In the genomic region with DNA sequence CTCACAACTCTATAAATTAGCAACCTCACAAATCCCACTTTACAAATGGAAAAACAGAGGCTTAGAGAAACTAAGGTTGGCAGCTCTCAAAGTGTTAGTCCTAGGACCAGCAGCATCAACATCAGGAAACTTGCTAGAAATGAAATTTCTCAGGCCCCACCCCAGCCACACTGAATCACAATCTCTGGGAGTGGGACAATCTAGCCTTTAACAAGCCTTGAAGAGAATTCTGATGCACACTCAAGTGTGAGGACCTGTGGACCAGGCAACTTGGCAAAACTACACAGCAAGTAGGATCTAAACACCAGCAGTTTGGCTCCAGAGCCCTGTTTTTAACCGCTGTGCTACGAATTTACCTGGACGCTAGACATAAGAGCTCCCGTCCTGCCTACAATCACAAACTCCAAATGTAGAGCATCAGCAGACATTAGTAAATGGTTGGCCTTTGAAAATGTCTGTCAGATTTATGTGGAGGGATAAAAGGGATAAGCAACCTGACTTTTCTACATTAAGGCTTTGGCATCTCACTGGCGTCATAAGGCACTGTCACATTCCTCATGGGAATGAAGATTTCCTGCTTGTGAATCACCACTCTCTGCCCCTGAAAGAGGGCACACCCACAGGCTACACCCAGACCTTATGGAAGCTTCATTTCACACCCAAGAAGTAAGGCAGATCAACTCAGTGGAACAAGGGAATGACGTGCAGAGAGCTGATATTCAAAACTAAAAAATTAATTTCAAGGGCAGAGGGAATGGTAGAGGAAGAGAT, we compare ENCODE assay signal across 16 cellular contexts. TPM values are rescaled to one million over a fixed set of nuclear protein-coding genes. Genes with fewer than 3 reads are reported as not detected.
DNase-seq lines count a peak whose midpoint lies in the region; ATAC-seq, FAIRE-seq and TF ChIP-seq lines count a peak whose summit lies in the region.
"Had no signal": no experiment of that assay in that cellular context is flagged by ENCODE, and none has a peak within 500 bp of the region (broad histone marks: within the 10 kb centered on the region; RNA-seq: fewer than 3 reads in every experiment).

No MANE protein-coding gene starts in this region.

- no peak for TF ChIP-seq CTCF in AG10803 (conservative IDR thresholded peaks at IDR 0.05; ENCODE audit: low read length)
- no peak for TF ChIP-seq CTCF in PC-9 (conservative IDR thresholded peaks at IDR 0.05)
- no peak for TF ChIP-seq CTCF in H1 (IDR thresholded peaks at IDR 0.05; ENCODE audit: control extremely low read depth in 1 of 3, insufficient read depth in 1 of 3, low read depth in 1 of 3, low read length in 3 of 3)
- TF ChIP-seq CTCF in nephron (IDR thresholded peaks at IDR 0.05; ENCODE audit: unreplicated experiment in 3 of 3), result no peak

- no peaks in the 10 kb centered on the region for H3K36me3 Mint-ChIP-seq in nephron (ENCODE audit: low read depth)

- no peaks in the 10 kb centered on the region for H3K9me3 Mint-ChIP-seq in nephron

- no peak overlapping the region for H2BK12ac ChIP-seq in H1 (ENCODE audit: low read depth, low read length)

- H3K27ac ChIP-seq in PC-9 (no peak overlapping the region), H1 (ENCODE audit: low read depth, low read length) (no peak overlapping the region)
- H3K27ac ChIP-seq: C4-2B, SJCRH30 had no signal

- H3K79me1 ChIP-seq in H1 (ENCODE audit: low read depth, low read length), result no peaks in the 10 kb centered on the region

- H3K79me2 ChIP-seq in PC-9 (ENCODE audit: low read depth), result no peaks in the 10 kb centered on the region
- H3K79me2 ChIP-seq in H1 (ENCODE audit: control insufficient read depth in 1 of 2, insufficient read depth in 2 of 2, low read length in 2 of 2), result no peaks in the 10 kb centered on the region

- H4K5ac ChIP-seq in H1 (ENCODE audit: insufficient read length, low read depth, low read length), result no peak overlapping the region

- no peaks in the 10 kb centered on the region for H3K23me2 ChIP-seq in H1 (ENCODE audit: low read depth, low read length)

- H3K9ac ChIP-seq in H1 (replicated peaks in 1 of 4; ENCODE audit: extremely low read depth in 1 of 4, low read depth in 3 of 4, low read length in 3 of 4), result no peak overlapping the region

- H3K4me1 Mint-ChIP-seq in nephron, result peaks cover 72% of the 10 kb centered on the region

- no peaks in the 10 kb centered on the region for H3K36me3 ChIP-seq in PC-9 (ENCODE audit: low read depth)
- H3K36me3 ChIP-seq in H1 (ENCODE audit: control insufficient read depth in 2 of 4, insufficient read depth in 4 of 4, low read length in 3 of 4), result no peaks in the 10 kb centered on the region
- H3K36me3 ChIP-seq: SJCRH30, spleen had no signal

- no peaks in the 10 kb centered on the region for H3K27me3 ChIP-seq in PC-9 (ENCODE audit: insufficient read depth, low read depth)
- H3K27me3 ChIP-seq in H1 (replicated peaks in 1 of 4; ENCODE audit: control insufficient read depth in 3 of 4, extremely low read depth in 1 of 4, insufficient read depth in 3 of 4, low read length in 3 of 4), result no peaks in the 10 kb centered on the region; a peak in 1 of 7 replicates
- H3K27me3 ChIP-seq: SJCRH30 had no signal

- CTCF ChIA-PET in PC-9 (lab: Charles Lee), result no interaction called here
- CTCF ChIA-PET in H1 (lab: Charles Lee; ENCODE audit: partially characterized antibody), result interaction anchor here (0.6 to 2.2 kb wide), 4 partner anchors 10 to 985 kb away, joined by 3 to 6 read pairs (median 3); no protein-coding TSS in a partner anchor

- intact Hi-C loops in PC-9 (cut with micrococcal nuclease; ENCODE audit: unreplicated experiment), result no loop called here

- WGBS in H1 (ENCODE audit: extremely low coverage in 1 of 2, insufficient coverage in 1 of 2, insufficient read length in 1 of 2, insufficient replicate concordance in 2 of 2, low coverage in 1 of 2, low lambda C conversion rate in 2 of 2, missing lambda C conversion rate in 1 of 2), 2 experiments, result 93% methylated on average over 6 of the region's 6 CpGs; no CpG with 5 or more reads in 1 of the 2 experiments

- no peak overlapping the region for H2BK15ac ChIP-seq in H1 (ENCODE audit: low read length)

- BruUV-seq in PC-9 (replicated peaks; lab: Mats Ljungman, UMichigan), result no TSS peak

- no peak for FAIRE-seq in H1 (lab: Jason Lieb, UNC)
- FAIRE-seq: colon had no signal

- peak; percentile 88 for DNase-seq in AG10803 (ENCODE audit: low read depth)
- DNase-seq in PC-9, result peak; percentile 26 to 61
- no peak for DNase-seq in H1 (ENCODE audit: low read depth in 1 of 2, low spot score in 2 of 2)
- no peak for DNase-seq in AML-193 (lab: John Stamatoyannopoulos, UW)
- no peak for DNase-seq in GM19238 (ENCODE audit: insufficient read length, low spot score)
- no peak for DNase-seq in HuH-7.5 (ENCODE audit: low spot score)
- DNase-seq: GOT3; left cardiac atrium; NCI-H2029 treated with DMSO at 0.1 percent for 48 hours; SJCRH30; spleen; stimulated activated naive CD8-positive, alpha-beta T cell treated with anti-CD3 and anti-CD28 coated beads, Interleukin-15, Interleukin-2, amounts not matched to agents 100 U/mL and 50 U/mL, for 24 hours had no signal

- no peaks in the 10 kb centered on the region for H3K27me3 Mint-ChIP-seq in nephron (ENCODE audit: low read depth)

- no peak overlapping the region for H4K8ac ChIP-seq in H1 (ENCODE audit: extremely low read depth, insufficient read depth, low read length)

- H3K9me3 ChIP-seq in PC-9 (ENCODE audit: insufficient read depth, low read depth) (no peaks in the 10 kb centered on the region; the same call in 1 of the 2 replicates), H1 (ENCODE audit: insufficient read depth in 2 of 2, low read depth in 1 of 2, low read length in 1 of 2) (no peaks in the 10 kb centered on the region)
- H3K9me3 ChIP-seq: SJCRH30, spleen had no signal

- H3K4me2 ChIP-seq in PC-9, result 0 out of 2 replicates have a peak overlapping the region, but pooled peaks have one; percentile 24
- H3K4me2 ChIP-seq in H1 (ENCODE audit: insufficient read depth in 1 of 2, low read depth in 2 of 2, low read length in 2 of 2), result no peak overlapping the region

- peaks cover 5% of the 10 kb centered on the region; the same call in 1 of the 2 replicates for H3F3A ChIP-seq in PC-9 (ENCODE audit: insufficient read depth, low read depth)

- no peak overlapping the region for H2AK5ac ChIP-seq in H1 (ENCODE audit: low read depth, low read length)

- TF ChIP-seq RAD21 in H1 (IDR thresholded peaks at IDR 0.05 in 1 of 2, conservative IDR thresholded peaks at IDR 0.05 in 1 of 2; ENCODE audit: low read depth in 2 of 2, low read length in 2 of 2), result no peak

- H4K20me1 ChIP-seq in PC-9 (ENCODE audit: insufficient read depth) (no peaks in the 10 kb centered on the region), H1 (replicated peaks in 1 of 2; ENCODE audit: control insufficient read depth in 1 of 2, insufficient read depth in 2 of 2, low read length in 2 of 2) (no peaks in the 10 kb centered on the region)

- no peak overlapping the region for H3K18ac ChIP-seq in H1 (ENCODE audit: extremely low read depth, low read length)

- H3K4me1 ChIP-seq in PC-9 (replicated peaks; ENCODE audit: insufficient read depth) (peaks cover 17% of the 10 kb centered on the region), H1 (replicated peaks in 1 of 4; ENCODE audit: control insufficient read depth in 3 of 4, insufficient read depth in 4 of 4, low read length in 3 of 4) (no peaks in the 10 kb centered on the region)
- H3K4me1 ChIP-seq: spleen had no signal

- peak overlapping the region; percentile 99 to 100 (median 99) for H3K27ac Mint-ChIP-seq in nephron

- H3K4me3 ChIP-seq in AG10803 (ENCODE audit: low read length) (no peak overlapping the region), PC-9 (no peak overlapping the region), H1 (ENCODE audit: extremely low read depth in 1 of 4, insufficient read depth in 2 of 4, low read depth in 3 of 4, low read length in 4 of 4) (no peak overlapping the region)
- H3K4me3 ChIP-seq: SJCRH30, spleen had no signal

- H2BK120ac ChIP-seq in H1 (replicated peaks; ENCODE audit: low read depth, low read length), result no peak overlapping the region

- no peaks in the 10 kb centered on the region for H3K9me2 ChIP-seq in PC-9 (ENCODE audit: insufficient read depth)

- H3K23ac ChIP-seq in H1 (ENCODE audit: insufficient read length), result no peak overlapping the region

- H3K56ac ChIP-seq in H1 (replicated peaks; ENCODE audit: insufficient read length, low read depth, low read length), result no peak overlapping the region

- POLR2A ChIA-PET in PC-9 (lab: Charles Lee; ENCODE audit: unreplicated experiment), result interaction anchor here (0.6 kb wide), 1 partner anchor 187 kb away, joined by 3 read pairs; no protein-coding TSS in a partner anchor
- POLR2A ChIA-PET in H1 (lab: Charles Lee; ENCODE audit: partially characterized antibody), result no interaction called here

- no peak for TF ChIP-seq EP300 in H1 (IDR thresholded peaks at IDR 0.05; ENCODE audit: borderline replicate concordance in 1 of 2, low read depth in 2 of 2, low read length in 2 of 2)

- H3K14ac ChIP-seq in H1 (ENCODE audit: insufficient read length), result no peak overlapping the region

- no peak overlapping the region for H2AFZ ChIP-seq in PC-9
- H2AFZ ChIP-seq in H1 (ENCODE audit: low read length), result 0 out of 2 replicates have a peak overlapping the region, but pooled peaks have one; percentile 50

- no peak overlapping the region for H3K4me3 Mint-ChIP-seq in nephron

- H4K91ac ChIP-seq in H1 (replicated peaks; ENCODE audit: insufficient read length, low read length), result no peak overlapping the region

- H2BK5ac ChIP-seq in H1 (ENCODE audit: low read depth, low read length), result no peak overlapping the region

- no peak for TF ChIP-seq POLR2A in H1 (IDR thresholded peaks at IDR 0.05; ENCODE audit: control extremely low read depth in 1 of 2, low read depth in 2 of 2, low read length in 2 of 2)

- H2BK20ac ChIP-seq in H1 (ENCODE audit: low read length), result no peak overlapping the region

- no peak for ATAC-seq in GM21447 (IDR thresholded peaks at IDR 0.05; ENCODE audit: unreplicated experiment)
- ATAC-seq: stimulated activated naive CD8-positive, alpha-beta T cell treated with anti-CD3 and anti-CD28 coated beads, Interleukin-15, Interleukin-2, amounts not matched to agents 100 U/mL and 50 U/mL, for 24 hours had no signal

- H3K4ac ChIP-seq in H1 (replicated peaks; ENCODE audit: insufficient read length, low read depth, low read length), result no peak overlapping the region

TF ChIP-seq in H1, 55 proteins besides CTCF, POLR2A, EP300 and RAD21 (continues in another document):
- TF ChIP-seq RFX5 (IDR thresholded peaks at IDR 0.05; ENCODE audit: borderline replicate concordance, low read depth, low read length), result no peak
- no peak for TF ChIP-seq EZH2 (IDR thresholded peaks at IDR 0.05; ENCODE audit: low read depth, low read length, severe bottlenecking)
- no peak for TF ChIP-seq SIRT6 (IDR thresholded peaks at IDR 0.05; ENCODE audit: low read length)

RNA-seq across cellular contexts. Expression of a gene that starts 34.5 kb away (rescaled TPM):
- 1.5 and 1.8 TPM in 2 replicates for total RNA-seq in PC-9 (2021)
- 1.3 and 1.7 TPM in 2 replicates for total RNA-seq in H1 (2021; fragmentation: NEBNext Ultra II Directional; extraction: Animal tissue kit (Norgen Biotek cat#: 25700))
- 0.67 and 1.3 TPM in 2 replicates for polyA plus RNA-seq in H1 (2011; rRNA removed)
- 1.0 TPM for polyA plus RNA-seq in H1 (2011; cell fraction: cytosol; rRNA removed)
- polyA plus RNA-seq in H1 (2011; cell fraction: nucleus; rRNA removed), result 0.87 TPM
- 1.0 to 1.8 TPM (median 1.3 TPM) in 4 replicates for polyA plus RNA-seq in H1 (2012, experiment 1 of 2)
- 0.33 TPM for polyA plus RNA-seq in H1 (2012, experiment 2 of 2)
- polyA plus RNA-seq in H1 (2013, experiment 1 of 2), result 0.89 TPM
- polyA plus RNA-seq in H1 (2013, experiment 2 of 2), result 0.90 TPM
- 2.8 and 3.4 TPM in 2 replicates for polyA minus RNA-seq in H1 (2011; rRNA and poly(A)+ RNA removed)
- polyA minus RNA-seq in H1 (2011; cell fraction: cytosol; rRNA and poly(A)+ RNA removed), result 0.73 TPM
- 3.4 TPM for polyA minus RNA-seq in H1 (2011; cell fraction: nucleus; rRNA and poly(A)+ RNA removed)

Comparison
In these comparisons a context has a peak if more than half of its experiments do, and no peak if none do; other contexts are left out.
1. DNase-seq: peak in AG10803 (single experiment) and PC-9 (2 of 2); none in H1 (0 of 2), AML-193 (0 of 2), GM19238 (single experiment) and HuH-7.5 (single experiment).